In genomic region chrX:71163010-71163409, GRCh38 we compare ENCODE assay signal across 27 cellular contexts. TPM values are rescaled to one million over a fixed set of nuclear protein-coding genes. Genes with fewer than 3 reads are reported as not detected.
DNase-seq lines count a peak whose midpoint lies in the region; ATAC-seq and TF ChIP-seq lines count a peak whose summit lies in the region.
"Had no signal": no experiment of that assay in that cellular context is flagged by ENCODE, and none has a peak within 500 bp of the region (broad histone marks: within the 10 kb centered on the region; RNA-seq: fewer than 3 reads in every experiment).

No MANE protein-coding gene starts in this region.

- no TSS peak for BruUV-seq in OCI-LY7 (replicated peaks; lab: Mats Ljungman, UMichigan)

- H3K4me3 ChIP-seq in H7 (ENCODE audit: insufficient read depth, low read depth, low read length) (no peak overlapping the region), OCI-LY7 (ENCODE audit: low read depth, low read length, poor library complexity, severe bottlenecking) (no peak overlapping the region)
- H3K4me3 ChIP-seq: heart left ventricle, SK-N-MC had no signal

- H3K27me3 ChIP-seq in H7 (ENCODE audit: control insufficient read depth, insufficient read depth, low read length) = no peaks in the 10 kb centered on the region

- H3K9me3 Mint-ChIP-seq in stimulated activated naive B cell treated with anti-CD40 and anti-IgM and Interleukin-4, amounts not matched to agents 10 μg/mL and 1 μg/mL and 100 μg/mL, for 72 hours = no peaks in the 10 kb centered on the region
- no peaks in the 10 kb centered on the region for H3K9me3 Mint-ChIP-seq in effector memory CD8-positive, alpha-beta T cell
- H3K9me3 Mint-ChIP-seq: activated naive CD4-positive, alpha-beta T cell treated with anti-CD3 and anti-CD28 coated beads, Interleukin-2, amount 50 U/mL, for 24 hours; HFFc6; naive thymus-derived CD8-positive, alpha-beta T cell had no signal

- no peak for TF ChIP-seq CTCF in OCI-LY7 (conservative IDR thresholded peaks at IDR 0.05; ENCODE audit: low read length)

- CTCF ChIA-PET in OCI-LY7 (lab: Charles Lee; ENCODE audit: unreplicated experiment) = no interaction called here

- no peaks in the 10 kb centered on the region for H3K4me1 ChIP-seq in OCI-LY7 (ENCODE audit: insufficient read depth, low read length, poor library complexity, severe bottlenecking)
- H3K4me1 ChIP-seq: heart left ventricle, parathyroid adenoma had no signal

- no peak overlapping the region for H2AFZ ChIP-seq in OCI-LY7 (ENCODE audit: low read length)
- H2AFZ ChIP-seq: parathyroid adenoma had no signal

- H3K4me1 Mint-ChIP-seq in stimulated activated naive B cell treated with anti-CD40 and anti-IgM and Interleukin-4, amounts not matched to agents 10 μg/mL and 1 μg/mL and 100 μg/mL, for 72 hours = peaks cover 0 to 8% of the 10 kb centered on the region in 2 donors
- H3K4me1 Mint-ChIP-seq in effector memory CD8-positive, alpha-beta T cell (ENCODE audit: low read depth in 2 of 2) = peaks cover 6 to 12% of the 10 kb centered on the region in 2 donors

- POLR2A ChIA-PET in OCI-LY7 (lab: Charles Lee) = interaction anchor here (0.6 kb wide), 1 partner anchor 35 kb away, joined by 3 read pairs; no protein-coding TSS in a partner anchor

- H3K79me2 ChIP-seq in OCI-LY7 (ENCODE audit: insufficient read depth, low read depth, low read length) = no peaks in the 10 kb centered on the region
- H3K79me2 ChIP-seq: parathyroid adenoma had no signal

- ATAC-seq in stimulated activated naive B cell treated with anti-CD40 and anti-IgM and Interleukin-4, amounts not matched to agents 10 μg/mL and 1 μg/mL and 100 μg/mL, for 72 hours (replicated peaks) = no peak
- ATAC-seq in effector memory CD8-positive, alpha-beta T cell (replicated peaks) = no peak
- ATAC-seq: heart left ventricle; left colon; naive thymus-derived CD8-positive, alpha-beta T cell; right cardiac atrium; T-helper 17 cell had no signal

- no peak overlapping the region for H3K27ac ChIP-seq in OCI-LY7 (ENCODE audit: low read depth, low read length, poor library complexity, severe bottlenecking)
- H3K27ac ChIP-seq: heart left ventricle, parathyroid adenoma, SK-N-MC had no signal

- intact Hi-C loops in head of caudate nucleus (cut with DNase I) = no loop called here
- intact Hi-C loops in OCI-LY7 (cut with micrococcal nuclease; ENCODE audit: unreplicated experiment) = no loop called here

- H3K36me3 Mint-ChIP-seq in stimulated activated naive B cell treated with anti-CD40 and anti-IgM and Interleukin-4, amounts not matched to agents 10 μg/mL and 1 μg/mL and 100 μg/mL, for 72 hours = peaks cover 3 to 16% of the 10 kb centered on the region in 2 donors
- peaks cover 11% of the 10 kb centered on the region for H3K36me3 Mint-ChIP-seq in effector memory CD8-positive, alpha-beta T cell (ENCODE audit: insufficient read depth)
- H3K36me3 Mint-ChIP-seq: activated naive CD4-positive, alpha-beta T cell treated with anti-CD3 and anti-CD28 coated beads, Interleukin-2, amount 50 U/mL, for 24 hours had no signal

- H3K27me3 Mint-ChIP-seq in stimulated activated naive B cell treated with anti-CD40 and anti-IgM and Interleukin-4, amounts not matched to agents 10 μg/mL and 1 μg/mL and 100 μg/mL, for 72 hours = no peaks in the 10 kb centered on the region
- H3K27me3 Mint-ChIP-seq in effector memory CD8-positive, alpha-beta T cell = no peaks in the 10 kb centered on the region
- H3K27me3 Mint-ChIP-seq: activated naive CD4-positive, alpha-beta T cell treated with anti-CD3 and anti-CD28 coated beads, Interleukin-2, amount 50 U/mL, for 24 hours; naive thymus-derived CD8-positive, alpha-beta T cell; T-helper 17 cell had no signal

- no peaks in the 10 kb centered on the region for H4K20me1 ChIP-seq in OCI-LY7 (ENCODE audit: insufficient read depth, low read length)

- H3K4me2 ChIP-seq in OCI-LY7 (ENCODE audit: low read length) = no peak overlapping the region

- no peak overlapping the region for H3K4me3 Mint-ChIP-seq in stimulated activated naive B cell treated with anti-CD40 and anti-IgM and Interleukin-4, amounts not matched to agents 10 μg/mL and 1 μg/mL and 100 μg/mL, for 72 hours
- H3K4me3 Mint-ChIP-seq in effector memory CD8-positive, alpha-beta T cell = no peak overlapping the region
- H3K4me3 Mint-ChIP-seq: activated naive CD4-positive, alpha-beta T cell treated with anti-CD3 and anti-CD28 coated beads, Interleukin-2, amount 50 U/mL, for 24 hours; HFFc6; naive thymus-derived CD8-positive, alpha-beta T cell; T-helper 17 cell had no signal

- DNase-seq in H7 (peak; percentile 69), NCI-H69 (lab: John Stamatoyannopoulos, UW) (peak; percentile 11), head of caudate nucleus (peak in 34 of 42 donors; percentile 28 to 83 (median 59)), OCI-LY7 (ENCODE audit: low spot score) (no peak), activated gamma-delta T cell (lab: John Stamatoyannopoulos, UW) (no peak)
- DNase-seq in stimulated activated naive B cell treated with anti-CD40 and anti-IgM and Interleukin-4, amounts not matched to agents 10 μg/mL and 1 μg/mL and 100 μg/mL, for 72 hours = no peak
- DNase-seq in effector memory CD8-positive, alpha-beta T cell = no peak
- DNase-seq: activated CD4-positive, alpha-beta T cell treated with anti-CD3 and anti-CD28 coated beads for 4 hours; heart left ventricle; HFFc6; left colon; midbrain; naive thymus-derived CD8-positive, alpha-beta T cell; NCI-H1105; NCI-H2171 treated with DMSO at 0.1 percent for 48 hours; NCI-H774; right cardiac atrium; stimulated activated CD4-positive, alpha-beta T cell treated with anti-CD3 and anti-CD28 coated beads, Interleukin-4, amount 100 ng/mL, for 24 hours; stimulated activated naive CD4-positive, alpha-beta T cell treated with Interleukin-2 at 50 U/mL for 16 hours; T-helper 17 cell had no signal

- no peaks in the 10 kb centered on the region for H3K9me3 ChIP-seq in OCI-LY7 (ENCODE audit: low read length)
- H3K9me3 ChIP-seq: heart left ventricle had no signal

- H3K27ac Mint-ChIP-seq in stimulated activated naive B cell treated with anti-CD40 and anti-IgM and Interleukin-4, amounts not matched to agents 10 μg/mL and 1 μg/mL and 100 μg/mL, for 72 hours = peak overlapping the region; percentile 78
- H3K27ac Mint-ChIP-seq in effector memory CD8-positive, alpha-beta T cell = no peak overlapping the region
- H3K27ac Mint-ChIP-seq: activated naive CD4-positive, alpha-beta T cell treated with anti-CD3 and anti-CD28 coated beads, Interleukin-2, amount 50 U/mL, for 24 hours; HFFc6; T-helper 17 cell had no signal

- H3K36me3 ChIP-seq in H7 (replicated peaks; ENCODE audit: control insufficient read depth, insufficient read depth, low read length) (no peaks in the 10 kb centered on the region), OCI-LY7 (ENCODE audit: insufficient read depth, low read length) (peaks cover 16% of the 10 kb centered on the region; the same call in 1 of the 2 replicates)
- H3K36me3 ChIP-seq: heart left ventricle had no signal

- no peaks in the 10 kb centered on the region for H3K9me2 ChIP-seq in OCI-LY7 (ENCODE audit: insufficient read depth, low read length)

RNA-seq across cellular contexts. Expression of gene NLGN3, which starts 18.4 kb away (rescaled TPM):
- 2.9 and 4.6 TPM in 2 replicates for total RNA-seq in H7 (2014; rRNA removed; shearing (Covaris generic))
- 0.51 and 0.57 TPM in 2 replicates for total RNA-seq in OCI-LY7 (2014; rRNA removed; shearing (Covaris generic))
- 1.3 and 1.7 TPM in 2 replicates for total RNA-seq in OCI-LY7 (2022)
- total RNA-seq: epithelial cell of proximal tubule had no signal

RNA-seq across cellular contexts. Expression of gene MED12, which starts 44.6 kb away (rescaled TPM):
- 19.0 and 24.1 TPM in 2 replicates for total RNA-seq in H7 (2014; rRNA removed; shearing (Covaris generic))
- 20.5 and 23.1 TPM in 2 replicates for total RNA-seq in OCI-LY7 (2014; rRNA removed; shearing (Covaris generic))
- total RNA-seq in OCI-LY7 (2022) = 31.1 and 38.8 TPM in 2 replicates

RNA-seq across cellular contexts. Expression of gene IL2RG, which starts 51.6 kb away (rescaled TPM):
- total RNA-seq in H7 (2014; rRNA removed; shearing (Covaris generic)) = not detected in 2 replicates
- total RNA-seq in OCI-LY7 (2014; rRNA removed; shearing (Covaris generic)) = 20.5 and 21.5 TPM in 2 replicates
- total RNA-seq in OCI-LY7 (2022) = 33.3 and 33.6 TPM in 2 replicates
- total RNA-seq: epithelial cell of proximal tubule, fibroblast of villous mesenchyme had no signal

RNA-seq across cellular contexts. Expression of gene CXorf65, which starts 56.5 kb away (rescaled TPM):
- total RNA-seq in H7 (2014; rRNA removed; shearing (Covaris generic)) = 3.8 TPM in 1 of 2 replicates, not detected in the other
- 1.1 and 3.2 TPM in 2 replicates for total RNA-seq in OCI-LY7 (2014; rRNA removed; shearing (Covaris generic))
- 1.8 and 5.1 TPM in 2 replicates for total RNA-seq in OCI-LY7 (2022)
- total RNA-seq: astrocyte, cerebellum, epithelial cell of proximal tubule, fibroblast of villous mesenchyme, heart left ventricle, HFFc6, left colon had no signal

Comparison
In these comparisons a context has a peak if more than half of its experiments do, and no peak if none do; other contexts are left out.
1. DNase-seq: peak in H7 (single experiment), NCI-H69 (single experiment) and head of caudate nucleus (34 of 42); none in stimulated activated naive B cell treated with anti-CD40 and anti-IgM and Interleukin-4, amounts not matched to agents 10 μg/mL and 1 μg/mL and 100 μg/mL, for 72 hours (single experiment), OCI-LY7 (single experiment), effector memory CD8-positive, alpha-beta T cell (0 of 3) and activated gamma-delta T cell (single experiment).
2. RNA of gene IL2RG, which starts 51.6 kb away (total RNA-seq): 20.5 to 33.6 TPM in OCI-LY7; not detected in H7; every median in the first group is over 10 times any median in the second.